Comparison of ENCODE assay signal across 12 cellular contexts in genomic region chr9:20945269-20945668, GRCh38.
DNase-seq lines count a peak whose midpoint lies in the region; ATAC-seq and TF ChIP-seq lines count a peak whose summit lies in the region.
"Had no signal": no experiment of that assay in that cellular context is flagged by ENCODE, and none has a peak within 500 bp of the region (broad histone marks: within the 10 kb centered on the region; RNA-seq: fewer than 3 reads in every experiment).

No MANE protein-coding gene starts in this region.

- peaks cover 3% of the 10 kb centered on the region for H3K36me3 Mint-ChIP-seq in progenitor cell of endocrine pancreas (ENCODE audit: insufficient read depth)

- H3K27me3 Mint-ChIP-seq in progenitor cell of endocrine pancreas, result no peaks in the 10 kb centered on the region
- H3K27me3 Mint-ChIP-seq: CD8-positive, alpha-beta memory T cell had no signal

- no peak for ATAC-seq in GM19463 (IDR thresholded peaks at IDR 0.05; ENCODE audit: unreplicated experiment)
- ATAC-seq in HG03175 (IDR thresholded peaks at IDR 0.05; ENCODE audit: unreplicated experiment), result no peak
- ATAC-seq: HCT116 had no signal

- no peak overlapping the region for H3K4me3 Mint-ChIP-seq in progenitor cell of endocrine pancreas (ENCODE audit: low read depth)
- H3K4me3 Mint-ChIP-seq: CD8-positive, alpha-beta memory T cell had no signal

- peaks cover 14% of the 10 kb centered on the region for H3K4me1 Mint-ChIP-seq in progenitor cell of endocrine pancreas (ENCODE audit: low read depth)

- no peaks in the 10 kb centered on the region for H3K9me3 Mint-ChIP-seq in progenitor cell of endocrine pancreas (ENCODE audit: low read depth)
- H3K9me3 Mint-ChIP-seq: CD8-positive, alpha-beta memory T cell had no signal

- TF ChIP-seq CTCF in progenitor cell of endocrine pancreas (IDR thresholded peaks at IDR 0.05; ENCODE audit: unreplicated experiment), result no peak

- H3K27ac Mint-ChIP-seq in progenitor cell of endocrine pancreas, result peak overlapping the region; percentile 53

- DNase-seq in Ammon's horn (ENCODE audit: low spot score) (peak; percentile 55), epidermal melanocyte (ENCODE audit: insufficient read length, low spot score) (peak; percentile 26), myocyte (ENCODE audit: low read depth) (peak; percentile 8), progenitor cell of endocrine pancreas (ENCODE audit: low spot score, unreplicated experiment) (no peak), SW 1271 (lab: John Stamatoyannopoulos, UW) (no peak)
- DNase-seq: CD8-positive, alpha-beta memory T cell; DMS53; GF-D8; GM23248 had no signal

Comparison
In these comparisons a context has a peak if more than half of its experiments do, and no peak if none do; other contexts are left out.
1. DNase-seq: peak in Ammon's horn (single experiment), epidermal melanocyte (single experiment) and myocyte (single experiment); none in progenitor cell of endocrine pancreas (single experiment) and SW 1271 (0 of 2).